ENCODE assay signal across 1 cellular context in genomic region chr10:30437039-30437781, GRCh38.
TF ChIP-seq lines count a peak whose summit lies in the region.

No MANE protein-coding gene starts in this region.

TF ChIP-seq in K562, 482 proteins besides CTCF, POLR2A, EP300 and RAD21 (continued from another document):
- TF ChIP-seq GTF2E2 (tag; IDR thresholded peaks at IDR 0.05) (peak; percentile 61; the same call in 1 of the 2 replicates), ZBTB17 (CRISPR knock-in tag; IDR thresholded peaks at IDR 0.05) (no peak), ZNF444 (CRISPR knock-in tag; IDR thresholded peaks at IDR 0.05) (no peak), ZNF217 (CRISPR knock-in tag; IDR thresholded peaks at IDR 0.05) (no peak), SMARCC2 (IDR thresholded peaks at IDR 0.05; ENCODE audit: low read depth) (peak; percentile 98), CC2D1A (IDR thresholded peaks at IDR 0.05) (peak; percentile 88), CBX5 (IDR thresholded peaks at IDR 0.05; ENCODE audit: borderline replicate concordance, low read depth) (peak; percentile 18; the same call in 1 of the 2 replicates), MGA (IDR thresholded peaks at IDR 0.05) (peak; percentile 41), ATF4 (CRISPR knock-in tag; IDR thresholded peaks at IDR 0.05) (no peak), FOXM1 (IDR thresholded peaks at IDR 0.05; ENCODE audit: low read depth) (peak; percentile 91), FOXM1 (CRISPR knock-in tag; IDR thresholded peaks at IDR 0.05; ENCODE audit: low read depth) (no peak), MAFG (tag; conservative IDR thresholded peaks at IDR 0.05) (peak; percentile 97), NFATC3 (IDR thresholded peaks at IDR 0.05) (0 out of 2 replicates have a peak, but pooled peaks have one; percentile 36), SRF (CRISPR knock-in tag; IDR thresholded peaks at IDR 0.05) (peak in 1 of 2 experiments; percentile 31; a peak in 1 of 4 replicates), ZNF584 (CRISPR knock-in tag; IDR thresholded peaks at IDR 0.05; ENCODE audit: low read depth) (no peak), MXI1 (IDR thresholded peaks at IDR 0.05; ENCODE audit: low read depth, low read length) (peak; percentile 68; the same call in 1 of the 2 replicates), PTRF (tag; IDR thresholded peaks at IDR 0.05) (no peak), FOXJ3 (CRISPR knock-in tag; IDR thresholded peaks at IDR 0.05) (no peak), E4F1 (CRISPR knock-in tag; IDR thresholded peaks at IDR 0.05; ENCODE audit: borderline replicate concordance) (no peak), NR0B1 (IDR thresholded peaks at IDR 0.05; ENCODE audit: partially characterized antibody) (no peak), ZFP91 (CRISPR knock-in tag; IDR thresholded peaks at IDR 0.05) (no peak)
